Comparison of ENCODE assay signal across 1 cellular context in genomic region chr4:101136373-101137370, GRCh38.
TF ChIP-seq lines count a peak whose summit lies in the region.

No MANE protein-coding gene starts in this region.

TF ChIP-seq in HepG2, 621 proteins besides CTCF, POLR2A, EP300 and RAD21 (continued from another document):
- no peak for TF ChIP-seq CBX2 (IDR thresholded peaks at IDR 0.05; ENCODE audit: low read depth, low read length)
- TF ChIP-seq CBX2 (CRISPR knock-in tag; IDR thresholded peaks at IDR 0.05; ENCODE audit: low read depth) = no peak
- TF ChIP-seq ZNF550 (CRISPR knock-in tag; IDR thresholded peaks at IDR 0.05; ENCODE audit: borderline replicate concordance) = no peak
- TF ChIP-seq KAT8 (CRISPR knock-in tag; IDR thresholded peaks at IDR 0.05) = no peak
- TF ChIP-seq ZBTB8A (CRISPR knock-in tag; IDR thresholded peaks at IDR 0.05; ENCODE audit: borderline replicate concordance, low read depth) = no peak
- no peak for TF ChIP-seq RARA (CRISPR knock-in tag; IDR thresholded peaks at IDR 0.05)
- TF ChIP-seq RARG (CRISPR knock-in tag; IDR thresholded peaks at IDR 0.05; ENCODE audit: low read depth) = no peak
- TF ChIP-seq ZBTB3 (CRISPR knock-in tag; IDR thresholded peaks at IDR 0.05; ENCODE audit: borderline replicate concordance, low read depth) = no peak
- no peak for TF ChIP-seq ZNF160 (CRISPR knock-in tag; IDR thresholded peaks at IDR 0.05)
- TF ChIP-seq ZNF331 (CRISPR knock-in tag; IDR thresholded peaks at IDR 0.05) = no peak
- no peak for TF ChIP-seq ZNF251 (CRISPR knock-in tag; IDR thresholded peaks at IDR 0.05)
- TF ChIP-seq HDAC2 (CRISPR knock-in tag; IDR thresholded peaks at IDR 0.05) = no peak
- no peak for TF ChIP-seq TBL1XR1 (IDR thresholded peaks at IDR 0.05; ENCODE audit: borderline replicate concordance, low read length, partially characterized antibody)
